In the genomic region with DNA sequence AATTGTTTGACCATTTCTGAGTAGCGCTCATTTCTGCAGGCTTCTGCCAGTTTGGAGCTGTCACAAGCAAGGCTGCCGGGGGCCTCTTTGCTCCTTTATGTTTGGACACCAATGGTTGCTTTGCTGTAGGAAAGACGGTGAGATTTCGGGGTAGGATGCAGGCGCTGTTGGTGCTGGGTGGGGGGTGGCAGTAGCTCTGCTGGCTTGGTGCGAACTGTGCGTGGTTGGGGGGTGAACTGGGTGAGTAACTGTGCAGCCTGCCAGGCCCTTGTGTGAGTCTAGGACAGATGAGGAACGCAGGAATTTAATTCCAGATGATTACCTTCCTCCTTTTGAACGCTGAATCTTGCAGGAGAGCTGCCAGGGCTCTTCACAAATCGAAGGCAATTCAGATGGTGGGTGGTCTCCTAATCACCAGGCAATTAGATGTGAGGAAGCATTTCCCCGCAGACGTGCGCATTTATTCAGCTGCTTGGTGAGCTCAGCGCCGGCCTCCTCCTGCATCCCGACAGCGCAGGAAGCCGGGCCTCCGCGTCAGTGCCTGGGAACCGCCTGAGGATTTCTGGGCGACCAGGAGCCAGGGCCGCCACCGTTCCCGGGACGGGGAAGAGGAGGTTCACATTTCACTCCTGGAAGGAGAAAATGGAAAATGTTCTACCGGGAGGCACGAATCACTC, we compare ENCODE assay signal across 19 cellular contexts.
A peak's percentile ranks its signal among the peaks of the same experiment; 100 is the strongest.
DNase-seq lines count a peak whose midpoint lies in the region; ATAC-seq, FAIRE-seq and TF ChIP-seq lines count a peak whose summit lies in the region.
"Had no signal": no experiment of that assay in that cellular context is flagged by ENCODE, and none has a peak within 500 bp of the region (broad histone marks: within the 10 kb centered on the region; RNA-seq: fewer than 3 reads in every experiment).

No MANE protein-coding gene starts in this region.

- POLR2A ChIA-PET in H1 (lab: Charles Lee; ENCODE audit: partially characterized antibody), result interaction anchor here (0.9 to 1.3 kb wide), 4 partner anchors 9 to 40 kb away, joined by 3 to 5 read pairs (median 4); no protein-coding TSS in a partner anchor

- WGBS in H1 (ENCODE audit: extremely low coverage in 1 of 2, insufficient coverage in 1 of 2, insufficient read length in 1 of 2, insufficient replicate concordance in 2 of 2, low coverage in 1 of 2, low lambda C conversion rate in 2 of 2, missing lambda C conversion rate in 1 of 2), 2 experiments, result 30% methylated on average over 28 of the region's 28 CpGs; no CpG with 5 or more reads in 1 of the 2 experiments
- 30 to 52% methylated on average over 28 of the region's 28 CpGs for WGBS in sigmoid colon, 2 donors
- WGBS in suprapubic skin, result 34% methylated on average over 28 of the region's 28 CpGs

- H2AK5ac ChIP-seq in H1 (ENCODE audit: low read depth, low read length), result no peak overlapping the region

- no peak overlapping the region for H4K5ac ChIP-seq in H1 (ENCODE audit: insufficient read length, low read depth, low read length)

- peaks cover 44% of the 10 kb centered on the region for H3K27me3 ChIP-seq in HUES6 (ENCODE audit: control insufficient read depth, insufficient read depth, low read length)
- H3K27me3 ChIP-seq in H1 (replicated peaks in 1 of 4; ENCODE audit: control insufficient read depth in 3 of 4, extremely low read depth in 1 of 4, insufficient read depth in 3 of 4, low read length in 3 of 4), result peaks cover 0 to 7% (median 1%) of the 10 kb centered on the region in 4 experiments; a peak in 3 of 7 replicates
- peaks cover 46% of the 10 kb centered on the region for H3K27me3 ChIP-seq in iPS-20b (ENCODE audit: insufficient read depth, low read length)
- peaks cover 12 to 74% (median 19%) of the 10 kb centered on the region in 3 donors for H3K27me3 ChIP-seq in sigmoid colon
- H3K27me3 ChIP-seq in suprapubic skin, result peaks cover 71% of the 10 kb centered on the region
- H3K27me3 ChIP-seq: vagina had no signal

- H2BK5ac ChIP-seq in H1 (ENCODE audit: low read depth, low read length), result no peak overlapping the region; the same call in 1 of the 2 replicates

- H3K4me3 ChIP-seq in HUES6 (ENCODE audit: low read depth, low read length) (peak overlapping the region; percentile 30; the same call in 1 of the 2 replicates), H1 (ENCODE audit: extremely low read depth in 1 of 4, insufficient read depth in 2 of 4, low read depth in 3 of 4, low read length in 4 of 4) (peak overlapping the region in 1 of 4 experiments; percentile 20; a peak in 2 of 8 replicates), iPS-20b (ENCODE audit: low read length) (peak overlapping the region; percentile 43; the same call in 1 of the 2 replicates), sigmoid colon (no peak overlapping the region), suprapubic skin (no peak overlapping the region)
- H3K4me3 ChIP-seq: K562, vagina had no signal

- no peak for TF ChIP-seq CTCF in H1 (IDR thresholded peaks at IDR 0.05; ENCODE audit: control extremely low read depth in 1 of 3, insufficient read depth in 1 of 3, low read depth in 1 of 3, low read length in 3 of 3)
- no peak for TF ChIP-seq CTCF in sigmoid colon (IDR thresholded peaks at IDR 0.05)
- no peak for TF ChIP-seq CTCF in suprapubic skin (IDR thresholded peaks at IDR 0.05)

- H2BK120ac ChIP-seq in H1 (replicated peaks; ENCODE audit: low read depth, low read length), result no peak overlapping the region

- H4K91ac ChIP-seq in H1 (replicated peaks; ENCODE audit: insufficient read length, low read length), result no peak overlapping the region

- H3K79me1 ChIP-seq in H1 (ENCODE audit: low read depth, low read length), result no peaks in the 10 kb centered on the region

- peak overlapping the region; percentile 51 for H3K18ac ChIP-seq in H1 (ENCODE audit: extremely low read depth, low read length)

- H3K27ac ChIP-seq in HUES6 (ENCODE audit: low read depth, low read length), result no peak overlapping the region; the same call in 1 of the 2 replicates
- H3K27ac ChIP-seq in H1 (ENCODE audit: low read depth, low read length), result no peak overlapping the region
- no peak overlapping the region for H3K27ac ChIP-seq in iPS-20b (ENCODE audit: low read length)
- no peak overlapping the region for H3K27ac ChIP-seq in sigmoid colon
- no peak overlapping the region for H3K27ac ChIP-seq in suprapubic skin
- H3K27ac ChIP-seq: vagina had no signal

- no peak overlapping the region for H3K56ac ChIP-seq in H1 (replicated peaks; ENCODE audit: insufficient read length, low read depth, low read length)

- DNase-seq in H1 (ENCODE audit: low read depth in 1 of 2, low spot score in 2 of 2) (peak in 1 of 2 experiments; percentile 72), sigmoid colon (peak; percentile 47), NAMALWA (ENCODE audit: low spot score) (no peak), GM19239 (ENCODE audit: insufficient read length, low spot score) (no peak), suprapubic skin (ENCODE audit: low spot score in 2 of 2) (no peak)
- DNase-seq: activated CD4-positive, alpha-beta T cell treated with anti-CD3 and anti-CD28 coated beads for 48 hours; activated naive CD8-positive, alpha-beta T cell treated with anti-CD3 and anti-CD28 coated beads for 36 hours; activated T-cell treated with anti-CD3 and anti-CD28 coated beads, Interleukin-2, amount 50 U/mL, for 24 hours; C1 segment of cervical spinal cord; NCI-H1417 treated with DMSO at 0.1 percent for 48 hours; NCI-H510A treated with DMSO at 0.1 percent for 48 hours; stimulated activated naive B cell treated with anti-CD40 and anti-IgM and Interleukin-4, amounts not matched to agents 10 μg/mL and 1 μg/mL and 100 μg/mL, for 72 hours; T-helper 17 cell had no signal

- TF ChIP-seq RAD21 in H1 (IDR thresholded peaks at IDR 0.05 in 1 of 2, conservative IDR thresholded peaks at IDR 0.05 in 1 of 2; ENCODE audit: low read depth in 2 of 2, low read length in 2 of 2), result no peak

- H3K4ac ChIP-seq in H1 (replicated peaks; ENCODE audit: insufficient read length, low read depth, low read length), result no peak overlapping the region

- FAIRE-seq in H1 (lab: Jason Lieb, UNC) (no peak), GM19239 (lab: Jason Lieb, UNC) (no peak)
- FAIRE-seq: K562, RCC 7860 had no signal

- no peak overlapping the region for H3K23ac ChIP-seq in H1 (ENCODE audit: insufficient read length)

- no peak overlapping the region for H3K14ac ChIP-seq in H1 (ENCODE audit: insufficient read length)

- H4K8ac ChIP-seq in H1 (ENCODE audit: extremely low read depth, insufficient read depth, low read length), result peak overlapping the region; percentile 18; the same call in 1 of the 2 replicates

- peak overlapping the region; percentile 75; the same call in 1 of the 2 replicates for H2BK12ac ChIP-seq in H1 (ENCODE audit: low read depth, low read length)

- no peaks in the 10 kb centered on the region; the same call in 1 of the 2 replicates for H3K23me2 ChIP-seq in H1 (ENCODE audit: low read depth, low read length)

- no peak for ATAC-seq in activated CD4-positive, CD25-positive, alpha-beta regulatory T cell treated with anti-CD3 and anti-CD28 coated beads, Interleukin-2, amount 50 U/mL, for 24 hours
- ATAC-seq: K562; stimulated activated naive B cell treated with anti-CD40 and anti-IgM and Interleukin-4, amounts not matched to agents 10 μg/mL and 1 μg/mL and 100 μg/mL, for 72 hours; T-helper 17 cell had no signal

- H3K4me1 ChIP-seq in HUES6 (ENCODE audit: control insufficient read depth, insufficient read depth, low read length), result peaks cover 43% of the 10 kb centered on the region
- H3K4me1 ChIP-seq in H1 (replicated peaks in 1 of 4; ENCODE audit: control insufficient read depth in 3 of 4, insufficient read depth in 4 of 4, low read length in 3 of 4), result peaks cover 7 to 19% (median 15%) of the 10 kb centered on the region in 4 experiments
- peaks cover 20% of the 10 kb centered on the region; the same call in 1 of the 2 replicates for H3K4me1 ChIP-seq in iPS-20b (ENCODE audit: insufficient read depth, low read length)
- no peaks in the 10 kb centered on the region for H3K4me1 ChIP-seq in sigmoid colon
- peaks cover 7% of the 10 kb centered on the region for H3K4me1 ChIP-seq in suprapubic skin
- H3K4me1 ChIP-seq: vagina had no signal

- H2BK20ac ChIP-seq in H1 (ENCODE audit: low read length), result peak overlapping the region; percentile 75; the same call in 1 of the 2 replicates

- no peak for TF ChIP-seq POLR2A in H1 (IDR thresholded peaks at IDR 0.05; ENCODE audit: control extremely low read depth in 1 of 2, low read depth in 2 of 2, low read length in 2 of 2)
- TF ChIP-seq POLR2A in sigmoid colon (IDR thresholded peaks at IDR 0.05), result no peak
- no peak for TF ChIP-seq POLR2A in suprapubic skin (IDR thresholded peaks at IDR 0.05)

- H3K79me2 ChIP-seq in H1 (ENCODE audit: control insufficient read depth in 1 of 2, insufficient read depth in 2 of 2, low read length in 2 of 2), result no peaks in the 10 kb centered on the region

- no peak overlapping the region for H2AFZ ChIP-seq in H1 (ENCODE audit: low read length)

- H4K20me1 ChIP-seq in H1 (replicated peaks in 1 of 2; ENCODE audit: control insufficient read depth in 1 of 2, insufficient read depth in 2 of 2, low read length in 2 of 2), result no peaks in the 10 kb centered on the region

- intact Hi-C loops in sigmoid colon (cut with DNase I), result no loop called here

- peak overlapping the region; percentile 42 to 56; a peak in 3 of 4 replicates for H3K4me2 ChIP-seq in H1 (ENCODE audit: insufficient read depth in 1 of 2, low read depth in 2 of 2, low read length in 2 of 2)

- CTCF ChIA-PET in H1 (lab: Charles Lee; ENCODE audit: partially characterized antibody), result interaction anchor here (1.2 to 1.5 kb wide), 3 partner anchors 13 to 168 kb away, joined by 3 to 4 read pairs (median 4); no protein-coding TSS in a partner anchor

- no peak for TF ChIP-seq EP300 in H1 (IDR thresholded peaks at IDR 0.05; ENCODE audit: borderline replicate concordance in 1 of 2, low read depth in 2 of 2, low read length in 2 of 2)
- TF ChIP-seq EP300 in sigmoid colon (IDR thresholded peaks at IDR 0.05), result no peak
- TF ChIP-seq EP300 in suprapubic skin (IDR thresholded peaks at IDR 0.05), result no peak

- H3K36me3 ChIP-seq in HUES6 (ENCODE audit: control insufficient read depth, insufficient read depth, low read length), result no peaks in the 10 kb centered on the region; the same call in 1 of the 2 replicates
- H3K36me3 ChIP-seq in H1 (ENCODE audit: control insufficient read depth in 2 of 4, insufficient read depth in 4 of 4, low read length in 3 of 4), result no peaks in the 10 kb centered on the region
- no peaks in the 10 kb centered on the region for H3K36me3 ChIP-seq in iPS-20b (ENCODE audit: insufficient read depth, low read depth, low read length)
- no peaks in the 10 kb centered on the region for H3K36me3 ChIP-seq in sigmoid colon
- H3K36me3 ChIP-seq in suprapubic skin, result no peaks in the 10 kb centered on the region
- H3K36me3 ChIP-seq: vagina had no signal

- no peak overlapping the region for H2BK15ac ChIP-seq in H1 (ENCODE audit: low read length)

- H3K9me3 ChIP-seq in HUES6 (ENCODE audit: control insufficient read depth, insufficient read depth, low read depth, low read length) (peaks cover 10% of the 10 kb centered on the region; the same call in 1 of the 2 replicates), H1 (ENCODE audit: insufficient read depth in 2 of 2, low read depth in 1 of 2, low read length in 1 of 2) (no peaks in the 10 kb centered on the region), iPS-20b (ENCODE audit: insufficient read depth, low read depth, low read length) (no peaks in the 10 kb centered on the region), sigmoid colon (no peaks in the 10 kb centered on the region), suprapubic skin (no peaks in the 10 kb centered on the region)
- H3K9me3 ChIP-seq: vagina had no signal

- H3K9ac ChIP-seq in HUES6 (ENCODE audit: low read length) (no peak overlapping the region), H1 (replicated peaks in 1 of 4; ENCODE audit: extremely low read depth in 1 of 4, low read depth in 3 of 4, low read length in 3 of 4) (no peak overlapping the region), iPS-20b (ENCODE audit: low read depth, low read length) (no peak overlapping the region)

Comparison
In these comparisons a context has a peak if more than half of its experiments do, and no peak if none do; other contexts are left out.
1. H3K4me3 ChIP-seq: peak in HUES6 (single experiment) and iPS-20b (single experiment); none in sigmoid colon (0 of 4) and suprapubic skin (single experiment).